ENCODE assay signal across 23 cellular contexts in the genomic region with DNA sequence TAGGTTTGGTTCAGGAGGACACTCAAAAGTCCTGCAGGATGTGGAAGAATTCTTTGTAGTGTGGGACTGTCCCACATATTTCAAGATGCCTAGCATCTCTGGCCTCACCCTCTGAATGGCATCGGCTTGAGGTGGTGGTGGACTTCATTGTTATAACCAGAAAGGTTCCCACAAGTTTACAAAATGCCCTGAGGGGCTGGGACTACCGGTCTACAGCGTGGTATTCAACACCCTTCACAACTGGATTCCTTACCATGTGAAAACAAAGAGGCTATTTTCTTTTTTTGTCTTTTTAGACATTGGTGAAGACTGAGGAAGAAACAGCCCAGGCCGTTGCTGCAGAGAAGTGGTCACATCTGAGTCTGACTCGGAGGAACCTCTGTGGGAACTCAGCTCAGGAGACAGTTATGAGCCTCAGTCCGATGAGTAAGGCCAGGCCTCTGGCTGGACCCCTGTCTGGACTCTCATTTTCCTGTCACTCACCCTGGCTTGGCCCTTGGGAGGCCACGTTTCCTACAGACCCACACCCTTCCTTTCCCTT. TPM values are rescaled to one million over a fixed set of nuclear protein-coding genes. Genes with fewer than 3 reads are reported as not detected.
"Had no signal": no experiment of that assay in that cellular context is flagged by ENCODE, and none has a peak within 500 bp of the region (broad histone marks: within the 10 kb centered on the region; RNA-seq: fewer than 3 reads in every experiment).

No MANE protein-coding gene starts in this region.

- H3K36me3 ChIP-seq: MG63 had no signal

- H3K9me3 ChIP-seq: MG63 had no signal

- ATAC-seq: K562, SK-N-SH treated with all-trans-retinoic acid at 6 μM for 48 hours had no signal

- DNase-seq: MG63, NCI-H1092, NCI-H1105 treated with DMSO at 0.1 percent for 48 hours, NCI-H1417 treated with DMSO at 0.1 percent for 48 hours, NCI-H146, NCI-H1694 treated with DMSO at 0.1 percent for 48 hours, NCI-H1930, NCI-H2081, NCI-H2107, NCI-H2227 treated with DMSO at 0.1 percent for 48 hours, NCI-H446, NCI-H510A, NCI-H524 treated with DMSO at 0.1 percent for 48 hours, NCI-H69, NCI-H774, RPMI8226, SHP77 had no signal

- FAIRE-seq: HTR-8/SVneo, K562, RCC 7860 had no signal

- H3K27me3 ChIP-seq: MG63 had no signal

- H3K27ac ChIP-seq: HL-60 had no signal

- H3K4me3 ChIP-seq: K562, MG63 had no signal

RNA-seq across cellular contexts. Expression of a gene that starts 37.5 kb away (rescaled TPM):
- total RNA-seq: K562, LHCN-M2 had no signal
- polyA plus RNA-seq: K562 had no signal
